Comparison of ENCODE assay signal across 19 cellular contexts in genomic region chr17:28327709-28328108, GRCh38. TPM values are rescaled to one million over a fixed set of nuclear protein-coding genes. Genes with fewer than 3 reads are reported as not detected.
DNase-seq lines count a peak whose midpoint lies in the region; ATAC-seq, FAIRE-seq and TF ChIP-seq lines count a peak whose summit lies in the region.
"Had no signal": no experiment of that assay in that cellular context is flagged by ENCODE, and none has a peak within 500 bp of the region (broad histone marks: within the 10 kb centered on the region; RNA-seq: fewer than 3 reads in every experiment).

No MANE protein-coding gene starts in this region.

- H3K4ac ChIP-seq in neuronal stem cell (ENCODE audit: low read length), result no peak overlapping the region

- peaks cover 38% of the 10 kb centered on the region for H3K79me2 ChIP-seq in HCT116 (ENCODE audit: insufficient read depth, low read length)

- no TSS peak for BruUV-seq in HCT116 (replicated peaks; lab: Mats Ljungman, UMichigan)

- WGBS in neuronal stem cell (ENCODE audit: extremely low coverage in 2 of 2, insufficient read length in 2 of 2, insufficient replicate concordance in 1 of 2), 2 donors, result no CpG with 5 or more reads among the region's 3 CpGs

- H3K9me3 ChIP-seq in HCT116 (ENCODE audit: control insufficient read depth in 1 of 2, insufficient read depth in 1 of 2, low read depth in 1 of 2, low read length in 2 of 2) (no peaks in the 10 kb centered on the region), neuronal stem cell (replicated peaks in 1 of 2; ENCODE audit: control insufficient read depth in 2 of 2, insufficient read depth in 1 of 2, low read depth in 1 of 2, low read length in 2 of 2) (no peaks in the 10 kb centered on the region)
- H3K9me3 ChIP-seq: ascending aorta, suprapubic skin had no signal

- H3K4me3 ChIP-seq in HCT116 (replicated peaks in 1 of 2; ENCODE audit: low read depth in 1 of 2, low read length in 2 of 2) (no peak overlapping the region), neuronal stem cell (ENCODE audit: low read length in 2 of 2) (no peak overlapping the region)
- H3K4me3 ChIP-seq: ascending aorta, suprapubic skin had no signal

- no peak overlapping the region for H2BK12ac ChIP-seq in neuronal stem cell (ENCODE audit: low read length)

- no peak overlapping the region for H2BK5ac ChIP-seq in neuronal stem cell (ENCODE audit: low read length)

- H3K27ac Mint-ChIP-seq in activated CD8-positive, alpha-beta memory T cell treated with anti-CD3 and anti-CD28 coated beads, Interleukin-2, amount 10 ng/mL, durations not matched to agents 7 days and 5 days, result peak overlapping the region; percentile 24
- no peak overlapping the region for H3K27ac Mint-ChIP-seq in chondrocyte (ENCODE audit: unreplicated experiment)
- H3K27ac Mint-ChIP-seq: T-cell had no signal

- H3K9ac ChIP-seq in HCT116 (ENCODE audit: low read length), result no peak overlapping the region
- no peak overlapping the region for H3K9ac ChIP-seq in neuronal stem cell (ENCODE audit: low read depth, low read length, poor library complexity)

- no peak overlapping the region for H2BK120ac ChIP-seq in neuronal stem cell (ENCODE audit: low read depth, low read length)

- RAD21 ChIA-PET in HCT116 (lab: Charles Lee; ENCODE audit: low non-redundant PET in 1 of 2, low total read pairs in 2 of 2, uncharacterized antibody in 2 of 2, unreplicated experiment in 2 of 2), result no interaction called here

- H3K4me1 ChIP-seq in HCT116 (ENCODE audit: control insufficient read depth in 1 of 2, insufficient read depth in 2 of 2, low read length in 2 of 2) (no peaks in the 10 kb centered on the region), neuronal stem cell (ENCODE audit: control insufficient read depth in 2 of 2, insufficient read depth in 1 of 2, low read depth in 1 of 2, low read length in 2 of 2) (peaks cover 12 to 15% of the 10 kb centered on the region in 2 donors)
- H3K4me1 ChIP-seq: ascending aorta had no signal

- no peak for ATAC-seq in activated CD8-positive, alpha-beta memory T cell treated with anti-CD3 and anti-CD28 coated beads, Interleukin-2, amount 10 ng/mL, durations not matched to agents 7 days and 5 days
- ATAC-seq in HCT116 (peak; percentile 60; the same call in 1 of the 2 replicates), GM21360 (IDR thresholded peaks at IDR 0.05; ENCODE audit: unreplicated experiment) (no peak)
- ATAC-seq: T-cell had no signal

- CTCF ChIA-PET in activated CD8-positive, alpha-beta memory T cell treated with anti-CD3 and anti-CD28 coated beads, Interleukin-2, amount 10 ng/mL, durations not matched to agents 7 days and 5 days (lab: Charles Lee), result interaction anchor here (0.6 kb wide), 1 partner anchor 164 kb away, joined by 4 read pairs; no protein-coding TSS in a partner anchor
- CTCF ChIA-PET in HCT116 (lab: Charles Lee), result no interaction called here

- no peak overlapping the region for H2BK15ac ChIP-seq in neuronal stem cell (ENCODE audit: low read length)

- H3K36me3 Mint-ChIP-seq in activated CD8-positive, alpha-beta memory T cell treated with anti-CD3 and anti-CD28 coated beads, Interleukin-2, amount 10 ng/mL, durations not matched to agents 7 days and 5 days, result peaks cover 29% of the 10 kb centered on the region
- H3K36me3 Mint-ChIP-seq in chondrocyte (ENCODE audit: low read depth), result peaks cover 11% of the 10 kb centered on the region

- POLR2A ChIA-PET in HCT116 (lab: Charles Lee), result no interaction called here

- H3K27me3 Mint-ChIP-seq in activated CD8-positive, alpha-beta memory T cell treated with anti-CD3 and anti-CD28 coated beads, Interleukin-2, amount 10 ng/mL, durations not matched to agents 7 days and 5 days, result no peaks in the 10 kb centered on the region
- H3K27me3 Mint-ChIP-seq in chondrocyte (ENCODE audit: low read depth), result no peaks in the 10 kb centered on the region
- H3K27me3 Mint-ChIP-seq: progenitor cell of endocrine pancreas, T-cell had no signal

- FAIRE-seq in GM12891 (lab: Jason Lieb, UNC), result no peak
- FAIRE-seq: kidney had no signal

- H4K8ac ChIP-seq in neuronal stem cell (ENCODE audit: low read depth, low read length), result no peak overlapping the region

- H3K27me3 ChIP-seq in HCT116 (ENCODE audit: insufficient read depth, low read length) (no peaks in the 10 kb centered on the region), neuronal stem cell (ENCODE audit: control insufficient read depth in 3 of 3, insufficient read depth in 3 of 3, low read depth in 1 of 3, low read length in 3 of 3) (no peaks in the 10 kb centered on the region)
- H3K27me3 ChIP-seq: ascending aorta, suprapubic skin had no signal

- H4K91ac ChIP-seq in neuronal stem cell (ENCODE audit: low read depth, low read length, poor library complexity), result no peak overlapping the region

- H2AFZ ChIP-seq in HCT116 (ENCODE audit: low read depth, low read length, poor library complexity, severe bottlenecking) (no peak overlapping the region), neuronal stem cell (ENCODE audit: low read length) (no peak overlapping the region)

- no peaks in the 10 kb centered on the region for H3K79me1 ChIP-seq in neuronal stem cell (ENCODE audit: low read depth, low read length)

- H3K4me2 ChIP-seq in HCT116 (ENCODE audit: low read length), result no peak overlapping the region
- H3K4me2 ChIP-seq in neuronal stem cell (ENCODE audit: insufficient read depth, low read length, poor library complexity, severe bottlenecking), result no peak overlapping the region

- intact Hi-C loops in HCT116 (cut with micrococcal nuclease), result no loop called here

- H3K14ac ChIP-seq in neuronal stem cell (ENCODE audit: low read length), result no peak overlapping the region

- H3K23ac ChIP-seq in neuronal stem cell (ENCODE audit: low read depth, low read length, poor library complexity), result no peak overlapping the region

- H3K36me3 ChIP-seq in HCT116 (ENCODE audit: control insufficient read depth in 1 of 2, insufficient read depth in 2 of 2, low read length in 2 of 2), result peaks cover 14 to 26% of the 10 kb centered on the region in 2 experiments; a peak in 3 of 4 replicates
- H3K36me3 ChIP-seq in neuronal stem cell (replicated peaks in 1 of 2; ENCODE audit: control insufficient read depth in 2 of 2, insufficient read depth in 2 of 2, low read length in 2 of 2), result peaks cover 28 to 82% of the 10 kb centered on the region in 2 donors

- H3K9me2 ChIP-seq in HCT116 (ENCODE audit: insufficient read depth), result no peaks in the 10 kb centered on the region

- peaks cover 29% of the 10 kb centered on the region for H3K4me1 Mint-ChIP-seq in activated CD8-positive, alpha-beta memory T cell treated with anti-CD3 and anti-CD28 coated beads, Interleukin-2, amount 10 ng/mL, durations not matched to agents 7 days and 5 days
- H3K4me1 Mint-ChIP-seq in chondrocyte (ENCODE audit: low read depth), result peaks cover 18% of the 10 kb centered on the region

- 0 out of 6 replicates have a peak, but pooled peaks of 2 of the 3 experiments have one; percentile 13 to 22 for TF ChIP-seq CTCF in HCT116 (IDR thresholded peaks at IDR 0.05 in 2 of 3, conservative IDR thresholded peaks at IDR 0.05 in 1 of 3; ENCODE audit: borderline replicate concordance in 1 of 3, insufficient read depth in 1 of 3, low read depth in 2 of 3, low read length in 2 of 3)
- peak; percentile 48 for TF ChIP-seq CTCF in chondrocyte (IDR thresholded peaks at IDR 0.05)

- H3K27ac ChIP-seq in HCT116 (ENCODE audit: low read depth, low read length), result no peak overlapping the region
- H3K27ac ChIP-seq in neuronal stem cell (replicated peaks; ENCODE audit: low read length), result peak overlapping the region; percentile 65
- H3K27ac ChIP-seq: ascending aorta, suprapubic skin had no signal

- H2AK5ac ChIP-seq in neuronal stem cell (ENCODE audit: low read depth, low read length), result no peak overlapping the region

- H4K20me1 ChIP-seq in HCT116 (ENCODE audit: insufficient read depth), result no peaks in the 10 kb centered on the region

- no peak for TF ChIP-seq POLR2A in HCT116 (IDR thresholded peaks at IDR 0.05; ENCODE audit: borderline replicate concordance, extremely low read depth, insufficient read depth, insufficient read length)
- no peak for TF ChIP-seq POLR2A in GM12891 (IDR thresholded peaks at IDR 0.05; ENCODE audit: low read depth, low read length)

- H3K9me3 Mint-ChIP-seq in activated CD8-positive, alpha-beta memory T cell treated with anti-CD3 and anti-CD28 coated beads, Interleukin-2, amount 10 ng/mL, durations not matched to agents 7 days and 5 days (ENCODE audit: low read depth), result no peaks in the 10 kb centered on the region
- H3K9me3 Mint-ChIP-seq in chondrocyte (ENCODE audit: low read depth), result no peaks in the 10 kb centered on the region
- H3K9me3 Mint-ChIP-seq: T-cell had no signal

- H3K4me3 Mint-ChIP-seq in activated CD8-positive, alpha-beta memory T cell treated with anti-CD3 and anti-CD28 coated beads, Interleukin-2, amount 10 ng/mL, durations not matched to agents 7 days and 5 days, result no peak overlapping the region
- H3K4me3 Mint-ChIP-seq in chondrocyte (ENCODE audit: unreplicated experiment), result no peak overlapping the region
- H3K4me3 Mint-ChIP-seq: T-cell had no signal

- H3K18ac ChIP-seq in neuronal stem cell (ENCODE audit: low read length), result no peak overlapping the region

- no peak for DNase-seq in activated CD8-positive, alpha-beta memory T cell treated with anti-CD3 and anti-CD28 coated beads, Interleukin-2, amount 10 ng/mL, durations not matched to agents 7 days and 5 days
- no peak for DNase-seq in activated CD8-positive, alpha-beta memory T cell treated with anti-CD3 and anti-CD28 coated beads for 24 hours
- DNase-seq in HCT116 (ENCODE audit: low read depth, low spot score) (no peak), chondrocyte (ENCODE audit: low spot score) (no peak), neuronal stem cell (ENCODE audit: low spot score) (no peak), NCI-H146 (lab: John Stamatoyannopoulos, UW) (no peak), GM12891 (ENCODE audit: insufficient read length, low spot score) (no peak)
- DNase-seq: activated CD4-positive, CD25-positive, alpha-beta regulatory T cell treated with anti-CD3 and anti-CD28 coated beads, Interleukin-2, amount 50 U/mL, for 72 hours; effector CD4-positive, alpha-beta T cell; kidney; NCI-H1436; NCI-H510A; T-cell had no signal

- TF ChIP-seq RAD21 in HCT116 (IDR thresholded peaks at IDR 0.05; ENCODE audit: low read depth), result peak; percentile 35; the same call in 1 of the 2 replicates

RNA-seq across cellular contexts. Expression of gene IFT20, which starts 7.6 kb away (rescaled TPM):
- 10 to 100 TPM; 20.2 to 22.8 TPM for total RNA-seq in activated CD8-positive, alpha-beta memory T cell treated with anti-CD3 and anti-CD28 coated beads, Interleukin-2, amount 10 ng/mL, durations not matched to agents 7 days and 5 days
- total RNA-seq in HCT116 (2021; ENCODE audit: unreplicated experiment) (21.7 TPM), chondrocyte (63.7 to 70.2 TPM (median 64.3 TPM) in 3 replicates)
- polyA plus RNA-seq in HCT116 (2012), result 17.0 and 20.2 TPM in 2 replicates
- 32.4 TPM for polyA plus RNA-seq in neuronal stem cell (2013, experiment 1 of 2)
- 32.5 TPM for polyA plus RNA-seq in neuronal stem cell (2013, experiment 2 of 2)
- polyA plus RNA-seq in GM12891 (2012; ENCODE audit: low read depth, missing spikeins), result 29.8 TPM

RNA-seq across cellular contexts. Expression of gene TNFAIP1, which starts 7.9 kb away (rescaled TPM):
- 10 to 100 TPM; 19.5 to 22.2 TPM for total RNA-seq in activated CD8-positive, alpha-beta memory T cell treated with anti-CD3 and anti-CD28 coated beads, Interleukin-2, amount 10 ng/mL, durations not matched to agents 7 days and 5 days
- 33.4 TPM for total RNA-seq in HCT116 (2021; ENCODE audit: unreplicated experiment)
- polyA plus RNA-seq in HCT116 (2012), result 22.7 and 29.0 TPM in 2 replicates
- 52.0 to 79.5 TPM (median 74.0 TPM) in 3 replicates for total RNA-seq in chondrocyte
- 27.4 TPM for polyA plus RNA-seq in neuronal stem cell (2013, experiment 1 of 2)
- 26.6 TPM for polyA plus RNA-seq in neuronal stem cell (2013, experiment 2 of 2)
- polyA plus RNA-seq in GM12891 (2012; ENCODE audit: low read depth, missing spikeins), result 6.4 TPM

RNA-seq across cellular contexts. Expression of gene TMEM97, which starts 8.7 kb away (rescaled TPM):
- 10 to 100 TPM; 26.2 to 39.7 TPM for total RNA-seq in activated CD8-positive, alpha-beta memory T cell treated with anti-CD3 and anti-CD28 coated beads, Interleukin-2, amount 10 ng/mL, durations not matched to agents 7 days and 5 days
- total RNA-seq in HCT116 (2021; ENCODE audit: unreplicated experiment) (55.6 TPM), chondrocyte (11.8 to 14.3 TPM (median 13.6 TPM) in 3 replicates)
- 19.4 and 26.7 TPM in 2 replicates for polyA plus RNA-seq in HCT116 (2012)
- polyA plus RNA-seq in neuronal stem cell (2013, experiment 1 of 2), result 439 TPM
- 423 TPM for polyA plus RNA-seq in neuronal stem cell (2013, experiment 2 of 2)
- polyA plus RNA-seq in GM12891 (2012; ENCODE audit: low read depth, missing spikeins), result 29.4 TPM
- total RNA-seq: ascending aorta had no signal

RNA-seq across cellular contexts. Expression of gene POLDIP2, which starts 29.6 kb away (rescaled TPM):
- total RNA-seq in activated CD8-positive, alpha-beta memory T cell treated with anti-CD3 and anti-CD28 coated beads, Interleukin-2, amount 10 ng/mL, durations not matched to agents 7 days and 5 days, result 10 to 100 TPM; 68.6 to 83.5 TPM
- total RNA-seq in HCT116 (2021; ENCODE audit: unreplicated experiment), result 78.0 TPM
- 58.6 and 65.7 TPM in 2 replicates for polyA plus RNA-seq in HCT116 (2012)
- 70.1 to 70.8 TPM (median 70.4 TPM) in 3 replicates for total RNA-seq in chondrocyte
- 55.9 TPM for polyA plus RNA-seq in neuronal stem cell (2013, experiment 1 of 2)
- polyA plus RNA-seq in neuronal stem cell (2013, experiment 2 of 2), result 56.3 TPM
- 78.8 TPM for polyA plus RNA-seq in GM12891 (2012; ENCODE audit: low read depth, missing spikeins)

RNA-seq across cellular contexts. Expression of gene SEBOX, which starts 37.3 kb away (rescaled TPM):
- total RNA-seq in activated CD8-positive, alpha-beta memory T cell treated with anti-CD3 and anti-CD28 coated beads, Interleukin-2, amount 10 ng/mL, durations not matched to agents 7 days and 5 days, result not detected
- total RNA-seq in HCT116 (2021; ENCODE audit: unreplicated experiment) (not detected), chondrocyte (not detected in 3 replicates)
- not detected in 2 replicates for polyA plus RNA-seq in HCT116 (2012)
- polyA plus RNA-seq in neuronal stem cell (2013, experiment 1 of 2), result not detected
- polyA plus RNA-seq in neuronal stem cell (2013, experiment 2 of 2), result not detected
- not detected for polyA plus RNA-seq in GM12891 (2012; ENCODE audit: low read depth, missing spikeins)
- total RNA-seq: ascending aorta, Daoy, kidney, mucosa of gallbladder, progenitor cell of endocrine pancreas, suprapubic skin, T-cell had no signal
